ENCODE assay signal across 20 cellular contexts in the genomic region with DNA sequence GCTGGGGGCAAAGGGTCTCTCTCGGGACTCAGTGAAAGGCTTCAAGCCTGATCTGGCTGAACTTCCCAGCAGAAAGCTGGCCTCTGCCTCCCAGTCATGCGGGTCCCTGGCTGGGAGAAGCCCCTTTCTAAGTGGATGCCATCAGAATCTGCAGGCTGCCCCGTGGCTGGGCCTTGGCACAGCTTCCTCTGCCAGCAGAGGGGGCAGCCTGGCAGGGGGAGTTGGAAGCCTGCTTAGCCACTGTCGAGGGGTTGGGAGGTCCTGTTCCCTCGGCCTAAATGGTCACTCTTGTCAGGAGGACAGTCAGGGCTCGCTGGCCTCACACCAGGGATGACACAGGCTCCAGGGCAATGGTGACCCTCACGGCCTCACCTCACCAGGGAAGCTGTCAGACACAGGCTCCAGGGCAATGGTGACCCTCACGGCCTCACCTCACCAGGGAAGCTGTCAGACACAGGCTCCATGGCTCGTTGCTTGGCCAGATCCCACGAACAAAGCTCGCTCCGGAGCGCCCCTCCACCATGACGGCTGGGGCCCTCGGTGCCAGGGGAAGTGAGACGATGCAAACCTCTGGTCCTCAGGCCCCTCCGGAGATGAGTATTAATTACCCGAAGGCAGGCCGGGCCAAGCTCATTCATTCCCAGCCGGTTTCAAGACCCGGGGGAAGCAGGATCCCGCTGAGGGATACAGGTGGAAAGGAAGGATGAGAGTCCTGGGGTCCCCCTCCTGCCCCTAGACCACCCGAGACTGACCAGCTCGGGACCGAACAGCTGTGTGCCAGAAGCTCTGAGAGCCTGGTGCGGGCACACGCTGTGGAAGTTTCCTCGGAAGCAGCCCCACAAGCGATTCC.
DNase-seq lines count a peak whose midpoint lies in the region; ATAC-seq, FAIRE-seq and TF ChIP-seq lines count a peak whose summit lies in the region.
"Had no signal": no experiment of that assay in that cellular context is flagged by ENCODE, and none has a peak within 500 bp of the region (broad histone marks: within the 10 kb centered on the region; RNA-seq: fewer than 3 reads in every experiment).

No MANE protein-coding gene starts in this region.

- H3K27me3 ChIP-seq in HepG2 (ENCODE audit: control insufficient read depth in 1 of 2, insufficient read depth in 2 of 2, low read length in 2 of 2) (peaks cover 5 to 40% of the 10 kb centered on the region in 2 experiments; a peak in 3 of 5 replicates), right lobe of liver (no peaks in the 10 kb centered on the region), brain microvascular endothelial cell (replicated peaks) (no peaks in the 10 kb centered on the region), endodermal cell (ENCODE audit: control insufficient read depth, insufficient read depth, low read length, poor library complexity, severe bottlenecking) (no peaks in the 10 kb centered on the region), upper lobe of right lung (no peaks in the 10 kb centered on the region), gastrocnemius medialis (no peaks in the 10 kb centered on the region)
- H3K27me3 ChIP-seq: BE2C, SJSA1 had no signal

- DNase-seq in HepG2 (ENCODE audit: low spot score) (no peak), right lobe of liver (no peak), brain microvascular endothelial cell (no peak), endodermal cell (peak; percentile 46), upper lobe of right lung (no peak), gastrocnemius medialis (no peak), NCI-H82 (lab: John Stamatoyannopoulos, UW) (no peak)
- DNase-seq: BE2C; CD4-positive, CD25-positive, alpha-beta regulatory T cell; COR-L47; DMS 273 treated with DMSO at 0.1 percent for 48 hours; HCEC 1CT; NCI-H187; NCI-H2107; NCI-H510A treated with DMSO at 0.1 percent for 48 hours; NCI-H774; PC-9 had no signal

- H3K9me3 ChIP-seq in HepG2 (ENCODE audit: low read length) (no peaks in the 10 kb centered on the region), right lobe of liver (no peaks in the 10 kb centered on the region), endodermal cell (ENCODE audit: control insufficient read depth, low read length) (no peaks in the 10 kb centered on the region), upper lobe of right lung (no peaks in the 10 kb centered on the region), gastrocnemius medialis (no peaks in the 10 kb centered on the region)
- H3K9me3 ChIP-seq: BE2C, SJSA1 had no signal

- TF ChIP-seq POLR2A in HepG2 (IDR thresholded peaks at IDR 0.05; ENCODE audit: insufficient read depth in 1 of 2, low read depth in 2 of 2, low read length in 2 of 2) (no peak), right lobe of liver (IDR thresholded peaks at IDR 0.05) (no peak), gastrocnemius medialis (IDR thresholded peaks at IDR 0.05) (no peak)

- intact Hi-C loops in HepG2 (cut with micrococcal nuclease; ENCODE audit: unreplicated experiment) (no loop called here), right lobe of liver (cut with DNase I) (no loop called here), upper lobe of right lung (cut with DNase I) (no loop called here), gastrocnemius medialis (cut with DNase I; ENCODE audit: low total_unique reads) (no loop called here)

- in situ Hi-C loops in HepG2 (cut with HindIII; ENCODE audit: extremely low pct_ligation_motif_present, low pct_unique_long_range_greater_than_20kb), result no loop called here
- in situ Hi-C loops in brain microvascular endothelial cell (cut with HindIII; ENCODE audit: low pct_ligation_motif_present, low sequenced_read_pairs), result no loop called here
- in situ Hi-C loops in gastrocnemius medialis (cut with MboI; ENCODE audit: low sequenced_read_pairs in 4 of 4), result no loop called here

- H3K27ac ChIP-seq in HepG2 (ENCODE audit: extremely low read length, insufficient read depth, low read length) (no peak overlapping the region), right lobe of liver (no peak overlapping the region), brain microvascular endothelial cell (no peak overlapping the region), endodermal cell (ENCODE audit: low read depth, low read length) (no peak overlapping the region), upper lobe of right lung (no peak overlapping the region), gastrocnemius medialis (no peak overlapping the region)
- H3K27ac ChIP-seq: PC-9, SJSA1 had no signal

- FAIRE-seq in HepG2 (lab: Jason Lieb, UNC), result no peak
- FAIRE-seq: G401.6 had no signal

- H3K36me3 Mint-ChIP-seq in endodermal cell (ENCODE audit: low read depth), result no peaks in the 10 kb centered on the region
- H3K36me3 Mint-ChIP-seq: CD4-positive, CD25-positive, alpha-beta regulatory T cell had no signal

- H4K20me1 ChIP-seq in HepG2 (ENCODE audit: insufficient read depth, low read length), result no peaks in the 10 kb centered on the region

- H3K9ac ChIP-seq in HepG2 (ENCODE audit: insufficient read depth, low read depth, low read length) (no peak overlapping the region), endodermal cell (ENCODE audit: extremely low read depth, low read length, poor library complexity, severe bottlenecking) (no peak overlapping the region)

- H3K4me3 ChIP-seq in HepG2 (replicated peaks in 1 of 3; ENCODE audit: insufficient read depth in 1 of 3, low read depth in 2 of 3, low read length in 3 of 3), result no peak overlapping the region
- no peak overlapping the region for H3K4me3 ChIP-seq in right lobe of liver
- no peak overlapping the region for H3K4me3 ChIP-seq in brain microvascular endothelial cell (ENCODE audit: low read depth, low read length)
- no peak overlapping the region for H3K4me3 ChIP-seq in endodermal cell (ENCODE audit: low read length)
- no peak overlapping the region for H3K4me3 ChIP-seq in upper lobe of right lung
- no peak overlapping the region for H3K4me3 ChIP-seq in gastrocnemius medialis
- H3K4me3 ChIP-seq: PC-9, SJSA1 had no signal

- WGBS in HepG2 (ENCODE audit: low lambda C conversion rate), result 44% methylated on average over 7 of the region's 29 CpGs
- WGBS in right lobe of liver (ENCODE audit: insufficient coverage, low coverage, low lambda C conversion rate, missing lambda C conversion rate), result 82% methylated on average over 2 of the region's 29 CpGs
- WGBS in endodermal cell (ENCODE audit: insufficient coverage in 1 of 2, insufficient read length in 1 of 2), 2 experiments, result 89 to 93% methylated on average over 19 to 29 of the region's 29 CpGs

- H3K9me3 Mint-ChIP-seq in endodermal cell, result no peaks in the 10 kb centered on the region

- TF ChIP-seq EP300 in HepG2 (IDR thresholded peaks at IDR 0.05; ENCODE audit: low read depth in 2 of 2, low read length in 2 of 2) (no peak), HepG2 (CRISPR knock-in tag; IDR thresholded peaks at IDR 0.05; ENCODE audit: borderline replicate concordance) (no peak)

- H3K4me1 Mint-ChIP-seq in endodermal cell, result peaks cover 8% of the 10 kb centered on the region

- no peak for TF ChIP-seq RAD21 in HepG2 (CRISPR knock-in tag; IDR thresholded peaks at IDR 0.05)

- H3K27ac Mint-ChIP-seq in endodermal cell, result no peak overlapping the region
- H3K27ac Mint-ChIP-seq: CD4-positive, CD25-positive, alpha-beta regulatory T cell had no signal

- BruUV-seq in HepG2 (replicated peaks; lab: Mats Ljungman, UMichigan), result no TSS peak

- H3K4me3 Mint-ChIP-seq in endodermal cell, result no peak overlapping the region
- H3K4me3 Mint-ChIP-seq: CD4-positive, CD25-positive, alpha-beta regulatory T cell had no signal

- H3K36me3 ChIP-seq in HepG2 (replicated peaks in 1 of 2; ENCODE audit: control insufficient read depth in 1 of 2, insufficient read depth in 2 of 2, low read length in 2 of 2) (no peaks in the 10 kb centered on the region), right lobe of liver (no peaks in the 10 kb centered on the region), brain microvascular endothelial cell (replicated peaks) (no peaks in the 10 kb centered on the region), endodermal cell (ENCODE audit: control insufficient read depth, insufficient read depth, low read length) (no peaks in the 10 kb centered on the region), upper lobe of right lung (no peaks in the 10 kb centered on the region), gastrocnemius medialis (no peaks in the 10 kb centered on the region)
- H3K36me3 ChIP-seq: BE2C, SJSA1 had no signal

- H3K79me2 ChIP-seq in HepG2 (ENCODE audit: insufficient read depth, low read length), result no peaks in the 10 kb centered on the region

- no peak overlapping the region for H2AFZ ChIP-seq in HepG2 (ENCODE audit: low read length)
- H2AFZ ChIP-seq: PC-9 had no signal

- H3K27me3 Mint-ChIP-seq in endodermal cell (ENCODE audit: insufficient read depth), result peaks cover 2% of the 10 kb centered on the region

- TF ChIP-seq CTCF in HepG2 (CRISPR knock-in tag; IDR thresholded peaks at IDR 0.05) (no peak), right lobe of liver (IDR thresholded peaks at IDR 0.05) (no peak), brain microvascular endothelial cell (IDR thresholded peaks at IDR 0.05; ENCODE audit: low read depth, low read length, missing control alignments) (peak; percentile 15), endodermal cell (conservative IDR thresholded peaks at IDR 0.05) (no peak), upper lobe of right lung (IDR thresholded peaks at IDR 0.05) (no peak), gastrocnemius medialis (IDR thresholded peaks at IDR 0.05 in 4 of 5, conservative IDR thresholded peaks at IDR 0.05 in 1 of 5) (no peak)

- no peak overlapping the region for H3K4me2 ChIP-seq in HepG2 (ENCODE audit: low read depth, low read length)
- H3K4me2 ChIP-seq: PC-9 had no signal

- peak; percentile 43 for ATAC-seq in HepG2
- ATAC-seq in right lobe of liver, result no peak
- ATAC-seq in upper lobe of right lung, result peak; percentile 38
- no peak for ATAC-seq in gastrocnemius medialis
- ATAC-seq in HG03378 (IDR thresholded peaks at IDR 0.05; ENCODE audit: unreplicated experiment), result no peak

- POLR2A ChIA-PET in HepG2 (lab: Yijun Ruan, JAX), result interaction anchor here (1.2 kb wide), 1 partner anchor 9 kb away, joined by 3 read pairs; no protein-coding TSS in a partner anchor

- CTCF ChIA-PET in HepG2 (lab: Yijun Ruan, JAX; ENCODE audit: low intra/inter-chr PET ratio, low total read pairs), result no interaction called here

- H3K4me1 ChIP-seq in HepG2 (ENCODE audit: insufficient read depth, low read length) (peaks cover 10% of the 10 kb centered on the region), right lobe of liver (no peaks in the 10 kb centered on the region), endodermal cell (ENCODE audit: control insufficient read depth, insufficient read depth, low read length) (no peaks in the 10 kb centered on the region), upper lobe of right lung (no peaks in the 10 kb centered on the region), gastrocnemius medialis (no peaks in the 10 kb centered on the region)
- H3K4me1 ChIP-seq: BE2C had no signal

TF ChIP-seq in HepG2, 621 proteins besides CTCF, POLR2A, EP300 and RAD21 (continues in another document):
- no peak for TF ChIP-seq IKZF4 (CRISPR knock-in tag; IDR thresholded peaks at IDR 0.05; ENCODE audit: borderline replicate concordance, low read depth, not compliant biosample characterization)
- no peak for TF ChIP-seq KAT8 (CRISPR knock-in tag; IDR thresholded peaks at IDR 0.05)
- TF ChIP-seq HNRNPL (IDR thresholded peaks at IDR 0.05; ENCODE audit: low read depth, low read length), result peak; percentile 71; the same call in 1 of the 2 replicates

Comparison
In these comparisons a context has a peak if more than half of its experiments do, and no peak if none do; other contexts are left out.
1. ATAC-seq: peak in HepG2 (single experiment) and upper lobe of right lung (single experiment); none in right lobe of liver (0 of 4), gastrocnemius medialis (0 of 2) and HG03378 (single experiment).